Comparison of ENCODE assay signal across 1 cellular context in genomic region chr11:66476173-66476840, GRCh38.
TF ChIP-seq lines count a peak whose summit lies in the region.

No MANE protein-coding gene starts in this region.

TF ChIP-seq in HEK293, 187 proteins besides CTCF, POLR2A, EP300 and RAD21 (continued from another document):
- no peak for TF ChIP-seq BCL6B (tag by site-specific recombination; IDR thresholded peaks at IDR 0.05)
- no peak for TF ChIP-seq PRDM6 (tag by site-specific recombination; IDR thresholded peaks at IDR 0.05)
- no peak for TF ChIP-seq ZNF555 (tag by site-specific recombination; conservative IDR thresholded peaks at IDR 0.05)
- no peak for TF ChIP-seq ZBTB21 (tag by site-specific recombination; IDR thresholded peaks at IDR 0.05)
- TF ChIP-seq ZBTB49 (tag by site-specific recombination; IDR thresholded peaks at IDR 0.05; ENCODE audit: low read depth), result no peak
- no peak for TF ChIP-seq ZNF354C (tag by site-specific recombination; IDR thresholded peaks at IDR 0.05; ENCODE audit: borderline replicate concordance, low read depth)
- TF ChIP-seq ZNF350 (tag by site-specific recombination; IDR thresholded peaks at IDR 0.05), result no peak
- peak; percentile 33; the same call in 1 of the 2 replicates for TF ChIP-seq ZFHX2 (tag by site-specific recombination; conservative IDR thresholded peaks at IDR 0.05)
- no peak for TF ChIP-seq ZNF112 (tag by site-specific recombination; IDR thresholded peaks at IDR 0.05)
- TF ChIP-seq ZNF701 (tag by site-specific recombination; IDR thresholded peaks at IDR 0.05), result no peak
- TF ChIP-seq GLIS1 (tag by site-specific recombination; IDR thresholded peaks at IDR 0.05), result peak; percentile 61
